In genomic region chr2:24919977-24920812, GRCh38 we compare ENCODE assay signal across 8 cellular contexts.
DNase-seq lines count a peak whose midpoint lies in the region; ATAC-seq lines count a peak whose summit lies in the region.

Gene ADCY3 (minus strand): TSS chr2:24920237. CDS start chr2:24918987, 1,250 bp downstream.

- DNase-seq in ELR (ENCODE audit: low read depth) (peak; percentile 50), KG1 (lab: John Stamatoyannopoulos, UW) (peak; percentile 41), cerebellar cortex (ENCODE audit: low spot score) (peak; percentile 44), kidney glomerular epithelial cell (lab: John Stamatoyannopoulos, UW) (peak; percentile 16), cortex of kidney (lab: John Stamatoyannopoulos, UW) (no peak)
- DNase-seq in stimulated activated CD4-positive, alpha-beta T cell treated with anti-CD3 and anti-CD28 coated beads, Interleukin-1b, Interleukin-23, amount 100 ng/mL, for 48 hours: peak; percentile 72

- peak; percentile 52 for ATAC-seq in GM21528 (IDR thresholded peaks at IDR 0.05; ENCODE audit: low FRiP score, unreplicated experiment)
- peak; percentile 62 to 68 for ATAC-seq in activated CD4-positive, CD25-positive, alpha-beta regulatory T cell treated with anti-CD3 and anti-CD28 coated beads, Interleukin-2, amount 50 U/mL, for 24 hours
